Comparison of ENCODE assay signal across 8 cellular contexts in the genomic region with DNA sequence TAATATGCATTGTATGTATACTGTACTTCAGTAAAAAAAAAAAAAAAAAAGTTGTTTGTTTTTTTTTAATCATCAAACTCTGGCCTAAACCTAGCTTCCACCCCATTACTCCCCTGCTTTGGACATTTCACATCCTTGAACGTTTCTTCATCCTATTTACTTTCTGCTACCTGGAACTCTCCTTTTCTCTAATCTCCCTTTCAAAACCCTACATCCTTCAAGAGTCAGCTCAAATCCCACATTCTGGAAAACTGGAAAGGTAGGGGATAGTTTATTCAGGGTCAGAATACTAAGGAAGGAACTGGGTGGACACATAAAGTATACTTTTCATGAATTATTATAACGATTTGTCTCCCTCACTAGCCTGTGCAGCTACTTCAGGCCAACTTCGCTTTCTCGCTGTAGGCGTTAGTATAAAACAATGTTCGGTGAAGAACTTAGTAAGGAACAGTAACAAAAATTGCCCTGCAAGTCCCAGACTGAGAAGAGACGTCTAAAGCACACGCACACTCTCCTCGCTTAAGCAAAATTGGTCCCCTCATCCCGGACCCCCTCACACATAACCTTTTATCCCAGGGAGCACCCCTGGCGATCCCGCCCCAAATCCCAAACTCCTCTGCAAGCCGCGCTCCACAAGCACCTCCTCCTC. TPM values are rescaled to one million over a fixed set of nuclear protein-coding genes. Genes with fewer than 3 reads are reported as not detected.
A peak's percentile ranks its signal among the peaks of the same experiment; 100 is the strongest.
DNase-seq lines count a peak whose midpoint lies in the region; ATAC-seq and TF ChIP-seq lines count a peak whose summit lies in the region.

No MANE protein-coding gene starts in this region.

- H3K27ac ChIP-seq in OCI-LY7 (ENCODE audit: low read depth, low read length, poor library complexity, severe bottlenecking) = no peak overlapping the region
- no peak overlapping the region for H3K27ac ChIP-seq in endodermal cell (ENCODE audit: low read depth, low read length)
- H3K27ac ChIP-seq in ovary = peak overlapping the region in 1 of 2 donors; percentile 60

- intact Hi-C loops in OCI-LY7 (cut with micrococcal nuclease; ENCODE audit: unreplicated experiment) = no loop called here
- intact Hi-C loops in ovary (cut with DNase I) = no loop called here

- peak overlapping the region; percentile 86 for H3K4me3 Mint-ChIP-seq in endodermal cell

- H3K27me3 Mint-ChIP-seq in endodermal cell (ENCODE audit: insufficient read depth) = peaks cover 2% of the 10 kb centered on the region

- H3K4me2 ChIP-seq in OCI-LY7 (ENCODE audit: low read length) = peak overlapping the region; percentile 94

- H3K36me3 ChIP-seq in GM06990 (ENCODE audit: control insufficient read depth, insufficient read depth, low read length) = no peaks in the 10 kb centered on the region
- no peaks in the 10 kb centered on the region for H3K36me3 ChIP-seq in OCI-LY7 (ENCODE audit: insufficient read depth, low read length)
- H3K36me3 ChIP-seq in endodermal cell (ENCODE audit: control insufficient read depth, insufficient read depth, low read length) = no peaks in the 10 kb centered on the region
- no peaks in the 10 kb centered on the region for H3K36me3 ChIP-seq in ovary

- H3K9me2 ChIP-seq in OCI-LY7 (ENCODE audit: insufficient read depth, low read length) = no peaks in the 10 kb centered on the region

- BruUV-seq in OCI-LY7 (replicated peaks; lab: Mats Ljungman, UMichigan) = no TSS peak

- H3K27me3 ChIP-seq in GM06990 (replicated peaks; ENCODE audit: control insufficient read depth, insufficient read depth, low read length) = no peaks in the 10 kb centered on the region
- H3K27me3 ChIP-seq in endodermal cell (ENCODE audit: control insufficient read depth, insufficient read depth, low read length, poor library complexity, severe bottlenecking) = no peaks in the 10 kb centered on the region
- H3K27me3 ChIP-seq in ovary = no peaks in the 10 kb centered on the region

- H3K4me1 Mint-ChIP-seq in endodermal cell = peaks cover 6% of the 10 kb centered on the region

- CTCF ChIA-PET in OCI-LY7 (lab: Charles Lee; ENCODE audit: unreplicated experiment) = no interaction called here

- peak overlapping the region; percentile 4; the same call in 1 of the 2 replicates for H2AFZ ChIP-seq in OCI-LY7 (ENCODE audit: low read length)

- DNase-seq in GM06990 (ENCODE audit: extremely low read depth, insufficient read length) (no peak), OCI-LY7 (ENCODE audit: low spot score) (peak; percentile 11), endodermal cell (no peak), ovary (no peak), GM10266 (ENCODE audit: extremely low spot score) (no peak)

- TF ChIP-seq CTCF in GM06990 (IDR thresholded peaks at IDR 0.05; ENCODE audit: insufficient read depth, low read length, poor library complexity, severe bottlenecking) (no peak), OCI-LY7 (conservative IDR thresholded peaks at IDR 0.05; ENCODE audit: low read length) (no peak), endodermal cell (conservative IDR thresholded peaks at IDR 0.05) (no peak), ovary (IDR thresholded peaks at IDR 0.05) (no peak), GM10266 (IDR thresholded peaks at IDR 0.05; ENCODE audit: control insufficient read depth, insufficient read depth, low read depth, missing control alignments) (no peak)

- H3K36me3 Mint-ChIP-seq in endodermal cell (ENCODE audit: low read depth) = peaks cover 4% of the 10 kb centered on the region

- H3K9me3 Mint-ChIP-seq in endodermal cell = no peaks in the 10 kb centered on the region

- H3K4me1 ChIP-seq in OCI-LY7 (ENCODE audit: insufficient read depth, low read length, poor library complexity, severe bottlenecking) (peaks cover 16% of the 10 kb centered on the region), endodermal cell (ENCODE audit: control insufficient read depth, insufficient read depth, low read length) (no peaks in the 10 kb centered on the region), ovary (ENCODE audit: insufficient read depth) (peaks cover 3% of the 10 kb centered on the region)

- 3% methylated on average over 14 of the region's 14 CpGs; no CpG with 5 or more reads in 1 of the 2 experiments for WGBS in endodermal cell (ENCODE audit: insufficient coverage in 1 of 2, insufficient read length in 1 of 2), 2 experiments
- 0 to 1% (median 1%) methylated on average over 14 of the region's 14 CpGs for WGBS in ovary, 3 donors

- no peak for TF ChIP-seq POLR2A in ovary (IDR thresholded peaks at IDR 0.05)

- POLR2A ChIA-PET in OCI-LY7 (lab: Charles Lee) = interaction anchor here (0.6 to 0.7 kb wide), 3 partner anchors 24 to 648 kb away, joined by 3 to 4 read pairs (median 3); no protein-coding TSS in a partner anchor

- peak overlapping the region; percentile 87 for H3K4me3 ChIP-seq in GM06990 (replicated peaks; ENCODE audit: low read depth, low read length)
- peak overlapping the region; percentile 93 for H3K4me3 ChIP-seq in OCI-LY7 (ENCODE audit: low read depth, low read length, poor library complexity, severe bottlenecking)
- peak overlapping the region; percentile 86 for H3K4me3 ChIP-seq in endodermal cell (ENCODE audit: low read length)
- peak overlapping the region; percentile 90 for H3K4me3 ChIP-seq in ovary

- peak overlapping the region; percentile 9 for H3K9ac ChIP-seq in endodermal cell (ENCODE audit: extremely low read depth, low read length, poor library complexity, severe bottlenecking)

- no peaks in the 10 kb centered on the region for H3K9me3 ChIP-seq in OCI-LY7 (ENCODE audit: low read length)
- no peaks in the 10 kb centered on the region for H3K9me3 ChIP-seq in endodermal cell (ENCODE audit: control insufficient read depth, low read length)
- H3K9me3 ChIP-seq in ovary = no peaks in the 10 kb centered on the region

- H3K27ac Mint-ChIP-seq in endodermal cell = peak overlapping the region; percentile 92

- ATAC-seq in GM18519 (IDR thresholded peaks at IDR 0.05; ENCODE audit: low FRiP score, unreplicated experiment) (no peak), HG03571 (IDR thresholded peaks at IDR 0.05; ENCODE audit: unreplicated experiment) (no peak), GM21447 (IDR thresholded peaks at IDR 0.05; ENCODE audit: unreplicated experiment) (no peak)

- no peak for TF ChIP-seq EP300 in ovary (IDR thresholded peaks at IDR 0.05)

- no peaks in the 10 kb centered on the region for H4K20me1 ChIP-seq in OCI-LY7 (ENCODE audit: insufficient read depth, low read length)

- H3K79me2 ChIP-seq in OCI-LY7 (ENCODE audit: insufficient read depth, low read depth, low read length) = peaks cover 19% of the 10 kb centered on the region

RNA-seq across cellular contexts. Expression of gene PIGU, which starts 0.8 kb away (rescaled TPM):
- total RNA-seq in OCI-LY7 (2014; rRNA removed; shearing (Covaris generic)) = 14.5 and 16.6 TPM in 2 replicates
- total RNA-seq in OCI-LY7 (2022) (27.7 and 27.9 TPM in 2 replicates), endodermal cell (10 to 100 TPM; 35.8 to 41.2 TPM), ovary (10 to 100 TPM; 14.4 to 26.5 (median 19.1) TPM)
- polyA plus RNA-seq in endodermal cell (2013, experiment 1 of 2) = 63.0 TPM
- polyA plus RNA-seq in endodermal cell (2013, experiment 2 of 2) = 54.4 TPM
- polyA plus RNA-seq in ovary = 10 to 100 TPM; 20.9 to 61.4 TPM

RNA-seq across cellular contexts. Expression of gene TP53INP2, which starts 28.0 kb away (rescaled TPM):
- 0.73 and 0.82 TPM in 2 replicates for total RNA-seq in OCI-LY7 (2014; rRNA removed; shearing (Covaris generic))
- 6.4 and 7.9 TPM in 2 replicates for total RNA-seq in OCI-LY7 (2022)
- 10 to 100 TPM in 1 of 2 donors, 1 to 10 TPM in 1; 7.0 to 20.2 TPM for total RNA-seq in endodermal cell
- polyA plus RNA-seq in endodermal cell (2013, experiment 1 of 2) = 13.9 TPM
- polyA plus RNA-seq in endodermal cell (2013, experiment 2 of 2) = 12.8 TPM
- 10 to 100 TPM in 4 of 7 donors, 1 to 10 TPM in 3; 4.9 to 16.0 (median 13.3) TPM for total RNA-seq in ovary
- polyA plus RNA-seq in ovary = 10 to 100 TPM in 1 of 2 donors, 1 to 10 TPM in 1; 6.9 to 50.3 TPM
